ENCODE assay signal across 8 cellular contexts in genomic region chr22:35648066-35649025, GRCh38. TPM values are rescaled to one million over a fixed set of nuclear protein-coding genes. Genes with fewer than 3 reads are reported as not detected.
DNase-seq lines count a peak whose midpoint lies in the region; ATAC-seq and TF ChIP-seq lines count a peak whose summit lies in the region.

A gene with protein sequence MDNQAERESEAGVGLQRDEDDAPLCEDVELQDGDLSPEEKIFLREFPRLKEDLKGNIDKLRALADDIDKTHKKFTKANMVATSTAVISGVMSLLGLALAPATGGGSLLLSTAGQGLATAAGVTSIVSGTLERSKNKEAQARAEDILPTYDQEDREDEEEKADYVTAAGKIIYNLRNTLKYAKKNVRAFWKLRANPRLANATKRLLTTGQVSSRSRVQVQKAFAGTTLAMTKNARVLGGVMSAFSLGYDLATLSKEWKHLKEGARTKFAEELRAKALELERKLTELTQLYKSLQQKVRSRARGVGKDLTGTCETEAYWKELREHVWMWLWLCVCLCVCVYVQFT (plus strand): TSS chr22:35648446. CDS start chr22:35656426, 7,980 bp downstream.

- H3K4me1 ChIP-seq in Loucy (ENCODE audit: insufficient read depth, low read length, poor library complexity, severe bottlenecking): peaks cover 18% of the 10 kb centered on the region

- H3K27me3 ChIP-seq in Loucy (ENCODE audit: insufficient read depth, low read length, poor library complexity, severe bottlenecking): no peaks in the 10 kb centered on the region

- H3K36me3 Mint-ChIP-seq in activated B cell treated with CpG ODN at 0.5 μM for 24 hours (ENCODE audit: low read depth): peaks cover 5% of the 10 kb centered on the region

- CTCF ChIA-PET in AG04449 (lab: Yijun Ruan, JAX) (interaction anchor here (0.9 to 1.7 kb wide), 5 partner anchors 8 to 476 kb away, joined by 3 to 4 read pairs (median 3); no protein-coding TSS in a partner anchor), activated B cell treated with CpG ODN at 0.5 μM for 24 hours (lab: Charles Lee) (interaction anchor here (0.8 to 1.6 kb wide), 2 partner anchors 10 to 298 kb away, joined by 4 to 6 read pairs; no protein-coding TSS in a partner anchor)

- H3F3A ChIP-seq in Loucy (ENCODE audit: low read depth): no peaks in the 10 kb centered on the region

- H3K4me3 ChIP-seq in AG04449 (ENCODE audit: low read depth, low read length) (peak within 1 kb of the TSS; percentile 79), Loucy (ENCODE audit: low read length, poor library complexity, severe bottlenecking) (peak within 1 kb of the TSS; percentile 91)

- peaks cover 2% of the 10 kb centered on the region for H3K9me3 Mint-ChIP-seq in activated B cell treated with CpG ODN at 0.5 μM for 24 hours

- peak within 1 kb of the TSS; percentile 63 for H3K4me2 ChIP-seq in Loucy (ENCODE audit: low read depth, low read length, poor library complexity, severe bottlenecking)

- H3K9me2 ChIP-seq in Loucy (replicated peaks; ENCODE audit: low read depth, low read length): no peaks in the 10 kb centered on the region

- ATAC-seq in GM18907 (IDR thresholded peaks at IDR 0.05; ENCODE audit: unreplicated experiment) (peak; percentile 44), activated B cell treated with CpG ODN at 0.5 μM for 24 hours (ENCODE audit: low read depth) (peak; percentile 65), left lobe of liver (peak; percentile 70)

- H3K9me3 ChIP-seq in Loucy (ENCODE audit: insufficient read depth, low read depth, low read length): no peaks in the 10 kb centered on the region; the same call in 1 of the 2 replicates

- H2AFZ ChIP-seq in Loucy (ENCODE audit: low read length): peak within 1 kb of the TSS; percentile 87

- DNase-seq in AG04449 (ENCODE audit: low read depth, low spot score) (no peak), activated B cell treated with CpG ODN at 0.5 μM for 24 hours (peak; percentile 33), left lobe of liver (ENCODE audit: low spot score) (peak; percentile 68), occipital lobe (lab: John Stamatoyannopoulos, UW) (no peak)
- DNase-seq in central memory CD4-positive, alpha-beta T cell: peak; percentile 78
- DNase-seq in stimulated activated CD4-positive, alpha-beta T cell treated with anti-CD3 and anti-CD28 coated beads, Interleukin-4, amount 100 ng/mL, for 24 hours: peak; percentile 75

- H3K79me2 ChIP-seq in Loucy (ENCODE audit: insufficient read depth, low read length): peaks cover 32% of the 10 kb centered on the region

- TF ChIP-seq CTCF in AG04449 (IDR thresholded peaks at IDR 0.05; ENCODE audit: insufficient read depth, low read length, missing control alignments) (no peak), Loucy (conservative IDR thresholded peaks at IDR 0.05; ENCODE audit: low read length) (no peak), activated B cell treated with CpG ODN at 0.5 μM for 24 hours (IDR thresholded peaks at IDR 0.05) (no peak)

- H3K27me3 Mint-ChIP-seq in activated B cell treated with CpG ODN at 0.5 μM for 24 hours: peaks cover 3% of the 10 kb centered on the region

- peak within 1 kb of the TSS; percentile 88 for H3K9ac ChIP-seq in Loucy (ENCODE audit: low read depth, low read length, poor library complexity, severe bottlenecking)

- POLR2A ChIA-PET in AG04449 (lab: Yijun Ruan, JAX) (interaction anchor here (1.2 to 1.8 kb wide), 6 partner anchors 11 to 305 kb away, joined by 3 to 7 read pairs (median 4); no protein-coding TSS in a partner anchor), activated B cell treated with CpG ODN at 0.5 μM for 24 hours (lab: Charles Lee) (interaction anchor here (0.5 to 2.2 kb wide), 13 partner anchors 10 to 297 kb away, joined by 3 to 15 read pairs (median 4); no protein-coding TSS in a partner anchor)

- H3K36me3 ChIP-seq in Loucy (ENCODE audit: insufficient read depth, low read length): no peaks in the 10 kb centered on the region

- H4K20me1 ChIP-seq in Loucy (ENCODE audit: insufficient read depth, low read length, poor library complexity, severe bottlenecking): no peaks in the 10 kb centered on the region

- intact Hi-C loops in activated B cell treated with CpG ODN at 0.5 μM for 24 hours (cut with micrococcal nuclease): loop anchor here (2.0 kb wide), 1 partner anchor 102 kb away; no protein-coding TSS in a partner anchor

- peak within 1 kb of the TSS; percentile 96 for H3K4me3 Mint-ChIP-seq in activated B cell treated with CpG ODN at 0.5 μM for 24 hours

- peak within 1 kb of the TSS; percentile 94 for H3K27ac Mint-ChIP-seq in activated B cell treated with CpG ODN at 0.5 μM for 24 hours

- peaks cover 31% of the 10 kb centered on the region for H3K4me1 Mint-ChIP-seq in activated B cell treated with CpG ODN at 0.5 μM for 24 hours

RNA-seq across cellular contexts. Expression of the gene that starts here (rescaled TPM):
- 7.7 and 8.0 TPM in 2 replicates for total RNA-seq in activated B cell treated with CpG ODN at 0.5 μM for 24 hours
- 31.7 TPM for total RNA-seq in left lobe of liver
- 2.2 TPM for total RNA-seq in occipital lobe

Comparison
In these comparisons a context has a peak if more than half of its experiments do, and no peak if none do; other contexts are left out.
1. DNase-seq: peak in activated B cell treated with CpG ODN at 0.5 μM for 24 hours (single experiment), central memory CD4-positive, alpha-beta T cell (single experiment), left lobe of liver (single experiment) and stimulated activated CD4-positive, alpha-beta T cell treated with anti-CD3 and anti-CD28 coated beads, Interleukin-4, amount 100 ng/mL, for 24 hours (single experiment); none in AG04449 (single experiment) and occipital lobe (single experiment).
2. Peak in every context shown above with its lines, with median percentiles within 50 percentile points of each other: ATAC-seq.